23 cellular contexts compared by ENCODE assay signal in the genomic region with DNA sequence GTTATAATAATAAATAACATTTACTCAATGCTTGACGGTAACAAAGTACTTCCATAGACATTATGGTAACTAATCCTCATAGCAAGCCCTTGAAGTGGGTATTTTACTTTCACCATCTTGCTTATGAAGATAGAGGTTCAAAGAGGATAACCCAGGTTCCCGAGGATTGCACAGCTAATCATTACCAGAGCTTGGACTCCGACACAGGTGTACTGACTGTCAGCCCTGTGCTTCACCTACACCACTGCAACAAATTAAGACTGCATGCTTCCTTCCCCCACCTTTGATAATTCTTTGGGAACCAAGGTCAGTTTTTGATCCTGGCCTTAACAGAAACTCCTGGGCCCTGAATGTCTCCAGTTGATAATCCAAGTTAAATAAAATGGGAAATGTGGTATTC. TPM values are rescaled to one million over a fixed set of nuclear protein-coding genes. Genes with fewer than 3 reads are reported as not detected.
A peak's percentile ranks its signal among the peaks of the same experiment; 100 is the strongest.
DNase-seq lines count a peak whose midpoint lies in the region; ATAC-seq, FAIRE-seq and TF ChIP-seq lines count a peak whose summit lies in the region.
"Had no signal": no experiment of that assay in that cellular context is flagged by ENCODE, and none has a peak within 500 bp of the region (broad histone marks: within the 10 kb centered on the region; RNA-seq: fewer than 3 reads in every experiment).

No MANE protein-coding gene starts in this region.

- no peaks in the 10 kb centered on the region for H3K27me3 ChIP-seq in esophagus muscularis mucosa
- H3K27me3 ChIP-seq: BLaER1 had no signal

- H3K9me3 Mint-ChIP-seq in activated B cell treated with CpG ODN at 0.5 μM for 24 hours = no peaks in the 10 kb centered on the region
- no peaks in the 10 kb centered on the region for H3K9me3 Mint-ChIP-seq in memory B cell
- H3K9me3 Mint-ChIP-seq: CD8-positive, alpha-beta T cell had no signal

- no peak for TF ChIP-seq CTCF in activated B cell treated with CpG ODN at 0.5 μM for 24 hours (IDR thresholded peaks at IDR 0.05)
- TF ChIP-seq CTCF in esophagus muscularis mucosa (IDR thresholded peaks at IDR 0.05) = no peak

- H3K27me3 Mint-ChIP-seq in activated B cell treated with CpG ODN at 0.5 μM for 24 hours = no peaks in the 10 kb centered on the region
- no peaks in the 10 kb centered on the region for H3K27me3 Mint-ChIP-seq in memory B cell
- H3K27me3 Mint-ChIP-seq: CD4-positive, CD25-positive, alpha-beta regulatory T cell had no signal

- H3K4me1 Mint-ChIP-seq in activated B cell treated with CpG ODN at 0.5 μM for 24 hours (peaks cover 21% of the 10 kb centered on the region), memory B cell (peaks cover 5% of the 10 kb centered on the region)
- H3K4me1 Mint-ChIP-seq: CD4-positive, CD25-positive, alpha-beta regulatory T cell had no signal

- H3K4me3 Mint-ChIP-seq in activated B cell treated with CpG ODN at 0.5 μM for 24 hours = no peak overlapping the region
- H3K4me3 Mint-ChIP-seq in memory B cell = no peak overlapping the region
- H3K4me3 Mint-ChIP-seq: CD4-positive, CD25-positive, alpha-beta regulatory T cell; CD8-positive, alpha-beta T cell had no signal

- no peak overlapping the region for H3K4me3 ChIP-seq in esophagus muscularis mucosa
- H3K4me3 ChIP-seq: A549, BLaER1, GM23248 had no signal

- H3K9me3 ChIP-seq in esophagus muscularis mucosa = no peaks in the 10 kb centered on the region
- H3K9me3 ChIP-seq: A549, BLaER1 had no signal

- H3K36me3 Mint-ChIP-seq in activated B cell treated with CpG ODN at 0.5 μM for 24 hours (ENCODE audit: low read depth) = peaks cover 82% of the 10 kb centered on the region
- H3K36me3 Mint-ChIP-seq in memory B cell = peaks cover 53% of the 10 kb centered on the region
- H3K36me3 Mint-ChIP-seq: CD8-positive, alpha-beta T cell had no signal

- peaks cover 0 to 16% (median 5%) of the 10 kb centered on the region in 4 donors for H3K4me1 ChIP-seq in esophagus muscularis mucosa

- ATAC-seq in activated B cell treated with CpG ODN at 0.5 μM for 24 hours (ENCODE audit: low read depth) (no peak), memory B cell (ENCODE audit: low read depth) (no peak)
- ATAC-seq: A549; CD8-positive, alpha-beta T cell had no signal

- TF ChIP-seq POLR2A in esophagus muscularis mucosa (IDR thresholded peaks at IDR 0.05; ENCODE audit: low read depth) = no peak

- intact Hi-C loops in activated B cell treated with CpG ODN at 0.5 μM for 24 hours (cut with micrococcal nuclease) (no loop called here), esophagus muscularis mucosa (cut with DNase I) (no loop called here)

- DNase-seq in activated B cell treated with CpG ODN at 0.5 μM for 24 hours (no peak), esophagus muscularis mucosa (ENCODE audit: extremely low spot score) (peak; percentile 31), memory B cell (ENCODE audit: low spot score in 2 of 2) (no peak), RCC 7860 (ENCODE audit: low spot score) (no peak), Kasumi-1 (lab: John Stamatoyannopoulos, UW) (no peak), NAMALWA (ENCODE audit: low spot score) (no peak)
- DNase-seq in stimulated activated naive CD4-positive, alpha-beta T cell (lab: John Stamatoyannopoulos, UW) = no peak
- DNase-seq: 8988T; ACHN; Caco-2; CD4-positive, CD25-positive, alpha-beta regulatory T cell; CD8-positive, alpha-beta T cell; DMS153; DND-41; GM23248; H7; HCEC 1CT had no signal

- CTCF ChIA-PET in activated B cell treated with CpG ODN at 0.5 μM for 24 hours (lab: Charles Lee) = no interaction called here

- H3K27ac Mint-ChIP-seq in activated B cell treated with CpG ODN at 0.5 μM for 24 hours (peak overlapping the region; percentile 53), memory B cell (peak overlapping the region; percentile 53)
- H3K27ac Mint-ChIP-seq: CD4-positive, CD25-positive, alpha-beta regulatory T cell; CD8-positive, alpha-beta T cell had no signal

- no peak for FAIRE-seq in RCC 7860 (lab: Jason Lieb, UNC)
- FAIRE-seq: A549, G401.6, GM12892, H1 had no signal

- no peak for TF ChIP-seq EP300 in esophagus muscularis mucosa (IDR thresholded peaks at IDR 0.05)

- POLR2A ChIA-PET in activated B cell treated with CpG ODN at 0.5 μM for 24 hours (lab: Charles Lee) = interaction anchor here (1.3 kb wide), 1 partner anchor 73 kb away, joined by 3 read pairs; no protein-coding TSS in a partner anchor

- H3K27ac ChIP-seq in esophagus muscularis mucosa (replicated peaks in 1 of 4) = no peak overlapping the region
- H3K27ac ChIP-seq: A549, BLaER1, C4-2B, GM23248 had no signal

- H3K36me3 ChIP-seq in esophagus muscularis mucosa = peaks cover 0 to 52% (median 0%) of the 10 kb centered on the region in 4 donors
- H3K36me3 ChIP-seq: BLaER1 had no signal

- 87% methylated on average over 3 of the region's 3 CpGs for WGBS in esophagus muscularis mucosa

RNA-seq across cellular contexts. Expression of gene FAM98A, which starts 48.9 kb away (rescaled TPM):
- total RNA-seq in activated B cell treated with CpG ODN at 0.5 μM for 24 hours (30.2 and 40.5 TPM in 2 replicates), esophagus muscularis mucosa (100 to 1,000 TPM in 1 of 4 donors, 10 to 100 TPM in 3; 32.0 to 337 (median 50.3) TPM)
